Comparison of ENCODE assay signal across 9 cellular contexts in genomic region chr22:27512283-27512761, GRCh38.
DNase-seq lines count a peak whose midpoint lies in the region; ATAC-seq and TF ChIP-seq lines count a peak whose summit lies in the region.
"Had no signal": no experiment of that assay in that cellular context is flagged by ENCODE, and none has a peak within 500 bp of the region (broad histone marks: within the 10 kb centered on the region; RNA-seq: fewer than 3 reads in every experiment).

No MANE protein-coding gene starts in this region.

- no peaks in the 10 kb centered on the region for H3K79me2 ChIP-seq in osteoblast (ENCODE audit: insufficient read depth, low read length)

- no peak overlapping the region for H3K27ac Mint-ChIP-seq in T-helper 2 cell treated with Interferon-gamma antibody and Interleukin-4, amounts not matched to agents 5 μg/mL and 100 μg/mL, for 36 hours
- H3K27ac Mint-ChIP-seq in CD8-positive, alpha-beta T cell, result no peak overlapping the region

- intact Hi-C loops in CD8-positive, alpha-beta T cell (cut with DNase I, micrococcal nuclease), result no loop called here

- ATAC-seq in HG02642 (IDR thresholded peaks at IDR 0.05; ENCODE audit: poor library complexity, unreplicated experiment), result no peak
- ATAC-seq in CD8-positive, alpha-beta T cell, result no peak

- H2AFZ ChIP-seq in osteoblast (ENCODE audit: low read length), result peak overlapping the region; percentile 61

- H3K27me3 ChIP-seq in SJSA1 (replicated peaks), result no peaks in the 10 kb centered on the region
- no peaks in the 10 kb centered on the region for H3K27me3 ChIP-seq in osteoblast (ENCODE audit: insufficient read depth, low read length)
- no peaks in the 10 kb centered on the region for H3K27me3 ChIP-seq in CD8-positive, alpha-beta T cell (ENCODE audit: insufficient read depth, low read length)

- peak; percentile 93 for DNase-seq in AG10803 (ENCODE audit: low read depth)
- DNase-seq in SJSA1 (ENCODE audit: low read depth in 1 of 2, low spot score in 2 of 2), result peak; percentile 72 to 74
- peak; percentile 91 for DNase-seq in fibroblast of peridontal ligament (ENCODE audit: extremely low read depth)
- DNase-seq in osteoblast (ENCODE audit: insufficient read length, low spot score, missing footprints), result peak; percentile 96
- DNase-seq in T-helper 2 cell treated with Interferon-gamma antibody and Interleukin-4, amounts not matched to agents 5 μg/mL and 100 μg/mL, for 36 hours (ENCODE audit: low spot score), result no peak
- no peak for DNase-seq in DMS153 (lab: John Stamatoyannopoulos, UW)
- DNase-seq in CD8-positive, alpha-beta T cell, result no peak
- DNase-seq: caudate nucleus had no signal

- H3K4me1 ChIP-seq in SJSA1 (replicated peaks) (peaks cover 17% of the 10 kb centered on the region), osteoblast (ENCODE audit: insufficient read depth, low read length) (peaks cover 11% of the 10 kb centered on the region)
- no peaks in the 10 kb centered on the region for H3K4me1 ChIP-seq in CD8-positive, alpha-beta T cell (ENCODE audit: insufficient read depth, low read length)

- peak overlapping the region; percentile 60 for H3K4me2 ChIP-seq in osteoblast (ENCODE audit: insufficient read depth, low read length)

- no peaks in the 10 kb centered on the region for H3K27me3 Mint-ChIP-seq in T-helper 2 cell treated with Interferon-gamma antibody and Interleukin-4, amounts not matched to agents 5 μg/mL and 100 μg/mL, for 36 hours (ENCODE audit: low read depth)
- no peaks in the 10 kb centered on the region for H3K27me3 Mint-ChIP-seq in CD8-positive, alpha-beta T cell (ENCODE audit: low read depth)

- H3K4me3 ChIP-seq in AG10803 (ENCODE audit: low read length), result peak overlapping the region; percentile 11
- H3K4me3 ChIP-seq in SJSA1, result no peak overlapping the region
- peak overlapping the region; percentile 14 for H3K4me3 ChIP-seq in osteoblast (ENCODE audit: insufficient read depth, low read length)
- H3K4me3 ChIP-seq in CD8-positive, alpha-beta T cell (ENCODE audit: low read depth, low read length), result no peak overlapping the region

- no peak overlapping the region for H3K4me3 Mint-ChIP-seq in T-helper 2 cell treated with Interferon-gamma antibody and Interleukin-4, amounts not matched to agents 5 μg/mL and 100 μg/mL, for 36 hours
- H3K4me3 Mint-ChIP-seq in CD8-positive, alpha-beta T cell, result no peak overlapping the region

- TF ChIP-seq CTCF in AG10803 (conservative IDR thresholded peaks at IDR 0.05; ENCODE audit: low read length), result no peak
- TF ChIP-seq CTCF in osteoblast (IDR thresholded peaks at IDR 0.05; ENCODE audit: extremely low read depth, low read depth, low read length), result no peak
- no peak for TF ChIP-seq CTCF in CD8-positive, alpha-beta T cell (IDR thresholded peaks at IDR 0.05)

- no peaks in the 10 kb centered on the region for H3K4me1 Mint-ChIP-seq in T-helper 2 cell treated with Interferon-gamma antibody and Interleukin-4, amounts not matched to agents 5 μg/mL and 100 μg/mL, for 36 hours (ENCODE audit: low read depth)
- no peaks in the 10 kb centered on the region for H3K4me1 Mint-ChIP-seq in CD8-positive, alpha-beta T cell (ENCODE audit: low read depth)

- CTCF ChIA-PET in CD8-positive, alpha-beta T cell (lab: Charles Lee), result no interaction called here

- H3K36me3 Mint-ChIP-seq in T-helper 2 cell treated with Interferon-gamma antibody and Interleukin-4, amounts not matched to agents 5 μg/mL and 100 μg/mL, for 36 hours (ENCODE audit: low read depth), result no peaks in the 10 kb centered on the region
- no peaks in the 10 kb centered on the region for H3K36me3 Mint-ChIP-seq in CD8-positive, alpha-beta T cell

- H3K9me3 ChIP-seq in SJSA1 (replicated peaks), result no peaks in the 10 kb centered on the region
- no peaks in the 10 kb centered on the region for H3K9me3 ChIP-seq in osteoblast (ENCODE audit: low read depth, low read length)
- H3K9me3 ChIP-seq in CD8-positive, alpha-beta T cell (ENCODE audit: low read length), result no peaks in the 10 kb centered on the region

- peak overlapping the region; percentile 14; the same call in 1 of the 2 replicates for H3K27ac ChIP-seq in SJSA1
- peak overlapping the region; percentile 16 for H3K27ac ChIP-seq in osteoblast (ENCODE audit: low read depth, low read length)
- no peak overlapping the region for H3K27ac ChIP-seq in CD8-positive, alpha-beta T cell (ENCODE audit: low read depth, low read length)

- POLR2A ChIA-PET in CD8-positive, alpha-beta T cell (lab: Charles Lee), result no interaction called here

- no peaks in the 10 kb centered on the region for H3K9me3 Mint-ChIP-seq in T-helper 2 cell treated with Interferon-gamma antibody and Interleukin-4, amounts not matched to agents 5 μg/mL and 100 μg/mL, for 36 hours
- H3K9me3 Mint-ChIP-seq in CD8-positive, alpha-beta T cell, result no peaks in the 10 kb centered on the region

- H3K36me3 ChIP-seq in SJSA1, result no peaks in the 10 kb centered on the region
- H3K36me3 ChIP-seq in osteoblast (ENCODE audit: insufficient read depth, low read length), result no peaks in the 10 kb centered on the region
- no peaks in the 10 kb centered on the region for H3K36me3 ChIP-seq in CD8-positive, alpha-beta T cell (ENCODE audit: insufficient read depth, low read length)

- H4K20me1 ChIP-seq in osteoblast (ENCODE audit: insufficient read depth, low read length), result no peaks in the 10 kb centered on the region

Comparison
In these comparisons a context has a peak if more than half of its experiments do, and no peak if none do; other contexts are left out.
1. DNase-seq: peak in AG10803 (single experiment), SJSA1 (2 of 2), fibroblast of peridontal ligament (single experiment) and osteoblast (single experiment); none in T-helper 2 cell treated with Interferon-gamma antibody and Interleukin-4, amounts not matched to agents 5 μg/mL and 100 μg/mL, for 36 hours (single experiment), DMS153 (single experiment) and CD8-positive, alpha-beta T cell (0 of 7).
2. H3K4me3 ChIP-seq: peak in AG10803 (single experiment) and osteoblast (single experiment); none in SJSA1 (single experiment) and CD8-positive, alpha-beta T cell (single experiment).